Comparison of ENCODE assay signal across 20 cellular contexts in genomic region chr11:92801685-92802084, GRCh38.
DNase-seq lines count a peak whose midpoint lies in the region; ATAC-seq, FAIRE-seq and TF ChIP-seq lines count a peak whose summit lies in the region.
"Had no signal": no experiment of that assay in that cellular context is flagged by ENCODE, and none has a peak within 500 bp of the region (broad histone marks: within the 10 kb centered on the region; RNA-seq: fewer than 3 reads in every experiment).

No MANE protein-coding gene starts in this region.

- FAIRE-seq in HepG2 (lab: Jason Lieb, UNC): no peak
- FAIRE-seq: GM12878, GM19239, H54 had no signal

- POLR2A ChIA-PET in HepG2 (lab: Yijun Ruan, JAX) (no interaction called here), WTC11 (lab: Charles Lee) (no interaction called here)

- 26% methylated on average over 13 of the region's 13 CpGs for WGBS in HepG2 (ENCODE audit: low lambda C conversion rate)
- 61% methylated on average over 11 of the region's 13 CpGs for WGBS in right lobe of liver (ENCODE audit: insufficient coverage, low coverage, low lambda C conversion rate, missing lambda C conversion rate)

- no peak overlapping the region for H3K27ac ChIP-seq in HepG2 (ENCODE audit: extremely low read length, insufficient read depth, low read length)
- H3K27ac ChIP-seq in right lobe of liver: no peak overlapping the region
- H3K27ac ChIP-seq: BLaER1 treated with 17β-estradiol and CSF1 and Interleukin-3, amounts not matched to agents 10 nM and 100 nM; GM23248; HL-60 had no signal

- H3K4me1 Mint-ChIP-seq in WTC11 (peaks cover 24% of the 10 kb centered on the region), neural crest cell (peaks cover 33% of the 10 kb centered on the region)
- H3K4me1 Mint-ChIP-seq: B cell had no signal

- H3K9me3 Mint-ChIP-seq in WTC11 (peaks cover 7% of the 10 kb centered on the region; the same call in 1 of the 2 replicates), neural crest cell (peaks cover 8% of the 10 kb centered on the region)
- H3K9me3 Mint-ChIP-seq: CD8-positive, alpha-beta T cell had no signal

- H3K4me3 ChIP-seq in HepG2 (replicated peaks in 1 of 3; ENCODE audit: insufficient read depth in 1 of 3, low read depth in 2 of 3, low read length in 3 of 3) (no peak overlapping the region), right lobe of liver (no peak overlapping the region)
- H3K4me3 ChIP-seq: BLaER1 treated with 17β-estradiol and CSF1 and Interleukin-3, amounts not matched to agents 10 nM and 100 nM; GM12878; GM23248 had no signal

- H3K36me3 ChIP-seq in HepG2 (replicated peaks in 1 of 2; ENCODE audit: control insufficient read depth in 1 of 2, insufficient read depth in 2 of 2, low read length in 2 of 2) (no peaks in the 10 kb centered on the region), right lobe of liver (no peaks in the 10 kb centered on the region)
- H3K36me3 ChIP-seq: BLaER1 treated with 17β-estradiol and CSF1 and Interleukin-3, amounts not matched to agents 10 nM and 100 nM had no signal

- TF ChIP-seq CTCF in HepG2 (CRISPR knock-in tag; IDR thresholded peaks at IDR 0.05) (no peak), right lobe of liver (IDR thresholded peaks at IDR 0.05) (no peak), WTC11 (IDR thresholded peaks at IDR 0.05) (no peak), neural crest cell (conservative IDR thresholded peaks at IDR 0.05) (no peak)

- H3K79me2 ChIP-seq in HepG2 (ENCODE audit: insufficient read depth, low read length): no peaks in the 10 kb centered on the region

- H3K4me1 ChIP-seq in HepG2 (ENCODE audit: insufficient read depth, low read length) (no peaks in the 10 kb centered on the region), right lobe of liver (no peaks in the 10 kb centered on the region)
- H3K4me1 ChIP-seq: BLaER1 treated with 17β-estradiol and CSF1 and Interleukin-3, amounts not matched to agents 10 nM and 100 nM had no signal

- H3K27me3 Mint-ChIP-seq in WTC11 (ENCODE audit: low read depth) (no peaks in the 10 kb centered on the region), neural crest cell (ENCODE audit: low read depth) (no peaks in the 10 kb centered on the region)
- H3K27me3 Mint-ChIP-seq: B cell had no signal

- ATAC-seq in HepG2 (no peak), right lobe of liver (no peak), WTC11 (peak; percentile 38; the same call in 1 of the 2 replicates), GM18868 (IDR thresholded peaks at IDR 0.05; ENCODE audit: unreplicated experiment) (no peak)
- ATAC-seq: CD8-positive, alpha-beta T cell; GM12878 had no signal

- in situ Hi-C loops in HepG2 (cut with HindIII; ENCODE audit: extremely low pct_ligation_motif_present, low pct_unique_long_range_greater_than_20kb): no loop called here

- no TSS peak for BruUV-seq in HepG2 (replicated peaks; lab: Mats Ljungman, UMichigan)

- no peak overlapping the region for H2AFZ ChIP-seq in HepG2 (ENCODE audit: low read length)
- H2AFZ ChIP-seq: GM23248 had no signal

- H3K27ac Mint-ChIP-seq in WTC11: no peak overlapping the region
- H3K27ac Mint-ChIP-seq in neural crest cell (ENCODE audit: unreplicated experiment): peak overlapping the region; percentile 24
- H3K27ac Mint-ChIP-seq: B cell; CD8-positive, alpha-beta T cell; HFFc6 had no signal

- no peak for TF ChIP-seq POLR2A in HepG2 (IDR thresholded peaks at IDR 0.05; ENCODE audit: insufficient read depth in 1 of 2, low read depth in 2 of 2, low read length in 2 of 2)
- TF ChIP-seq POLR2A in right lobe of liver (IDR thresholded peaks at IDR 0.05): no peak

- H3K27me3 ChIP-seq in HepG2 (ENCODE audit: control insufficient read depth in 1 of 2, insufficient read depth in 2 of 2, low read length in 2 of 2) (no peaks in the 10 kb centered on the region), right lobe of liver (no peaks in the 10 kb centered on the region)
- H3K27me3 ChIP-seq: BLaER1 treated with 17β-estradiol and CSF1 and Interleukin-3, amounts not matched to agents 10 nM and 100 nM had no signal

- intact Hi-C loops in HepG2 (cut with micrococcal nuclease; ENCODE audit: unreplicated experiment) (no loop called here), right lobe of liver (cut with DNase I) (no loop called here)

- H3K9me3 ChIP-seq in HepG2 (ENCODE audit: low read length) (no peaks in the 10 kb centered on the region), right lobe of liver (no peaks in the 10 kb centered on the region)
- H3K9me3 ChIP-seq: BLaER1 treated with 17β-estradiol and CSF1 and Interleukin-3, amounts not matched to agents 10 nM and 100 nM had no signal

- CTCF ChIA-PET in HepG2 (lab: Yijun Ruan, JAX; ENCODE audit: low intra/inter-chr PET ratio, low total read pairs): no interaction called here
- CTCF ChIA-PET in WTC11 (lab: Charles Lee): no interaction called here

- DNase-seq in HepG2 (ENCODE audit: low spot score): no peak
- DNase-seq in right lobe of liver: no peak
- DNase-seq in WTC11 (ENCODE audit: low spot score): peak; percentile 12
- no peak for DNase-seq in neural crest cell (ENCODE audit: low read depth, low spot score)
- DNase-seq in SK-N-DZ (ENCODE audit: low spot score): no peak
- no peak for DNase-seq in glomerular visceral epithelial cell (ENCODE audit: extremely low spot score)
- DNase-seq: Calu3; CD8-positive, alpha-beta T cell; DMS79 treated with DMSO at 0.1 percent for 48 hours; GM23248; HCEC 1CT; HFFc6; IMR-90 had no signal

- TF ChIP-seq EP300 in HepG2 (IDR thresholded peaks at IDR 0.05; ENCODE audit: low read depth in 2 of 2, low read length in 2 of 2): no peak
- no peak for TF ChIP-seq EP300 in HepG2 (CRISPR knock-in tag; IDR thresholded peaks at IDR 0.05; ENCODE audit: borderline replicate concordance)

- H3K9ac ChIP-seq in HepG2 (ENCODE audit: insufficient read depth, low read depth, low read length): no peak overlapping the region
- H3K9ac ChIP-seq: BLaER1 treated with 17β-estradiol and CSF1 and Interleukin-3, amounts not matched to agents 10 nM and 100 nM; GM23248 had no signal

- peaks cover 21% of the 10 kb centered on the region for H3K36me3 Mint-ChIP-seq in WTC11
- H3K36me3 Mint-ChIP-seq in neural crest cell (ENCODE audit: low read depth): peaks cover 26% of the 10 kb centered on the region
- H3K36me3 Mint-ChIP-seq: CD8-positive, alpha-beta T cell had no signal

- H3K4me2 ChIP-seq in HepG2 (ENCODE audit: low read depth, low read length): no peak overlapping the region
- H3K4me2 ChIP-seq: BLaER1 treated with 17β-estradiol and CSF1 and Interleukin-3, amounts not matched to agents 10 nM and 100 nM had no signal

- no peak overlapping the region for H3K4me3 Mint-ChIP-seq in WTC11
- H3K4me3 Mint-ChIP-seq in neural crest cell: no peak overlapping the region
- H3K4me3 Mint-ChIP-seq: B cell; CD8-positive, alpha-beta T cell; HFFc6 had no signal

- no peak for TF ChIP-seq RAD21 in HepG2 (CRISPR knock-in tag; IDR thresholded peaks at IDR 0.05)

- no peaks in the 10 kb centered on the region for H4K20me1 ChIP-seq in HepG2 (ENCODE audit: insufficient read depth, low read length)
- H4K20me1 ChIP-seq: BLaER1 treated with 17β-estradiol and CSF1 and Interleukin-3, amounts not matched to agents 10 nM and 100 nM had no signal

TF ChIP-seq in HepG2, 621 proteins besides CTCF, POLR2A, EP300 and RAD21 (continues in another document):
- TF ChIP-seq NR1H2 (CRISPR knock-in tag; IDR thresholded peaks at IDR 0.05; ENCODE audit: borderline replicate concordance, low read depth): no peak

TF ChIP-seq in WTC11, 78 proteins besides CTCF, POLR2A, EP300 and RAD21 (continues in another document):
- TF ChIP-seq SMAD3 (CRISPR knock-in tag; IDR thresholded peaks at IDR 0.05; ENCODE audit: borderline replicate concordance) (no peak), AFF4 (CRISPR knock-in tag; IDR thresholded peaks at IDR 0.05; ENCODE audit: borderline replicate concordance) (no peak)
- TF ChIP-seq, protein P1, sequence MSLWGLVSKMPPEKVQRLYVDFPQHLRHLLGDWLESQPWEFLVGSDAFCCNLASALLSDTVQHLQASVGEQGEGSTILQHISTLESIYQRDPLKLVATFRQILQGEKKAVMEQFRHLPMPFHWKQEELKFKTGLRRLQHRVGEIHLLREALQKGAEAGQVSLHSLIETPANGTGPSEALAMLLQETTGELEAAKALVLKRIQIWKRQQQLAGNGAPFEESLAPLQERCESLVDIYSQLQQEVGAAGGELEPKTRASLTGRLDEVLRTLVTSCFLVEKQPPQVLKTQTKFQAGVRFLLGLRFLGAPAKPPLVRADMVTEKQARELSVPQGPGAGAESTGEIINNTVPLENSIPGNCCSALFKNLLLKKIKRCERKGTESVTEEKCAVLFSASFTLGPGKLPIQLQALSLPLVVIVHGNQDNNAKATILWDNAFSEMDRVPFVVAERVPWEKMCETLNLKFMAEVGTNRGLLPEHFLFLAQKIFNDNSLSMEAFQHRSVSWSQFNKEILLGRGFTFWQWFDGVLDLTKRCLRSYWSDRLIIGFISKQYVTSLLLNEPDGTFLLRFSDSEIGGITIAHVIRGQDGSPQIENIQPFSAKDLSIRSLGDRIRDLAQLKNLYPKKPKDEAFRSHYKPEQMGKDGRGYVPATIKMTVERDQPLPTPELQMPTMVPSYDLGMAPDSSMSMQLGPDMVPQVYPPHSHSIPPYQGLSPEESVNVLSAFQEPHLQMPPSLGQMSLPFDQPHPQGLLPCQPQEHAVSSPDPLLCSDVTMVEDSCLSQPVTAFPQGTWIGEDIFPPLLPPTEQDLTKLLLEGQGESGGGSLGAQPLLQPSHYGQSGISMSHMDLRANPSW (CRISPR knock-in tag; conservative IDR thresholded peaks at IDR 0.05; ENCODE audit: low read depth): no peak
